ENCODE assay signal across 1 cellular context in genomic region chr7:2237109-2237602, GRCh38.
TF ChIP-seq lines count a peak whose summit lies in the region.

No MANE protein-coding gene starts in this region.

TF ChIP-seq in SK-N-SH treated with all-trans-retinoic acid at 6 μM for 48 hours, 23 proteins besides CTCF, POLR2A, EP300 and RAD21 (continued from another document):
- TF ChIP-seq PATZ1 (CRISPR knock-in tag; IDR thresholded peaks at IDR 0.05; ENCODE audit: borderline replicate concordance) (no peak), TCF4 (CRISPR knock-in tag; IDR thresholded peaks at IDR 0.05; ENCODE audit: borderline replicate concordance) (no peak), ZFP3 (CRISPR knock-in tag; IDR thresholded peaks at IDR 0.05) (no peak)
